Comparison of ENCODE assay signal across 19 cellular contexts in genomic region chrX:131063613-131064012, GRCh38. TPM values are rescaled to one million over a fixed set of nuclear protein-coding genes. Genes with fewer than 3 reads are reported as not detected.
DNase-seq lines count a peak whose midpoint lies in the region; ATAC-seq and TF ChIP-seq lines count a peak whose summit lies in the region.
"Had no signal": no experiment of that assay in that cellular context is flagged by ENCODE, and none has a peak within 500 bp of the region (broad histone marks: within the 10 kb centered on the region; RNA-seq: fewer than 3 reads in every experiment).

No MANE protein-coding gene starts in this region.

- H4K20me1 ChIP-seq in neural cell (ENCODE audit: insufficient read depth), result no peaks in the 10 kb centered on the region

- no peaks in the 10 kb centered on the region for H3K36me3 ChIP-seq in neural cell (ENCODE audit: insufficient read depth, low read length)
- no peaks in the 10 kb centered on the region for H3K36me3 ChIP-seq in left lung
- H3K36me3 ChIP-seq: colonic mucosa had no signal

- H3K4me1 ChIP-seq in left lung, result no peaks in the 10 kb centered on the region
- H3K4me1 ChIP-seq: colonic mucosa, foreskin keratinocyte had no signal

- TF ChIP-seq CTCF in GM12865 (IDR thresholded peaks at IDR 0.05; ENCODE audit: insufficient read depth, low read depth, low read length, missing control alignments), result peak; percentile 2
- peak; percentile 27 for TF ChIP-seq CTCF in neural cell (IDR thresholded peaks at IDR 0.05; ENCODE audit: poor library complexity, severe bottlenecking)
- no peak for TF ChIP-seq CTCF in left lung (IDR thresholded peaks at IDR 0.05)

- peak; percentile 26 for TF ChIP-seq RAD21 in neural cell (conservative IDR thresholded peaks at IDR 0.05)

- TF ChIP-seq EP300 in neural cell (conservative IDR thresholded peaks at IDR 0.05; ENCODE audit: poor library complexity, severe bottlenecking), result no peak

- H3K27ac ChIP-seq in neural cell (ENCODE audit: low read length) (no peak overlapping the region), left lung (no peak overlapping the region)
- H3K27ac ChIP-seq: colonic mucosa, foreskin keratinocyte, SK-N-MC had no signal

- DNase-seq in GM12865 (ENCODE audit: low read depth) (no peak), HuH-7 (ENCODE audit: low spot score) (peak; percentile 32), SK-N-DZ (ENCODE audit: low spot score) (peak; percentile 37), left lung (no peak), OCI-M1 (lab: John Stamatoyannopoulos, UW) (no peak)
- DNase-seq in stimulated activated naive CD8-positive, alpha-beta T cell treated with anti-CD3 and anti-CD28 coated beads, Interleukin-15, amount 100 ng/mL, for 72 hours, result no peak
- DNase-seq: activated CD4-positive, alpha-beta T cell treated with anti-CD3 and anti-CD28 coated beads, Interleukin-2, amount 10 ng/mL, durations not matched to agents 24 days and 14 days; activated CD8-positive, alpha-beta memory T cell treated with anti-CD3 and anti-CD28 coated beads, Interleukin-2, amount 50 U/mL, for 48 hours; AML-193; colonic mucosa; foreskin keratinocyte; NCI-H187 treated with DMSO at 0.1 percent for 48 hours; NCI-H446; stimulated activated CD4-positive, alpha-beta T cell treated with anti-CD3 and anti-CD28 coated beads, Interleukin-4, amount 100 ng/mL, for 1 hour had no signal

- H3K27me3 Mint-ChIP-seq in stimulated activated naive CD8-positive, alpha-beta T cell treated with anti-CD3 and anti-CD28 coated beads, Interleukin-15, amount 100 ng/mL, for 72 hours, result peaks cover 30% of the 10 kb centered on the region

- H3K9me2 ChIP-seq in neural cell (ENCODE audit: insufficient read depth, low read length), result no peaks in the 10 kb centered on the region

- H3K27me3 ChIP-seq in neural cell (ENCODE audit: insufficient read depth, low read depth, low read length) (no peaks in the 10 kb centered on the region), left lung (peaks cover 14 to 39% of the 10 kb centered on the region in 2 donors)

- no peak overlapping the region for H3K9ac ChIP-seq in neural cell (ENCODE audit: low read length)

- intact Hi-C loops in left lung (cut with DNase I), result no loop called here

- no peaks in the 10 kb centered on the region for H3K9me3 ChIP-seq in neural cell (ENCODE audit: low read length)
- no peaks in the 10 kb centered on the region for H3K9me3 ChIP-seq in left lung
- H3K9me3 ChIP-seq: colonic mucosa had no signal

- ATAC-seq in left lung, result no peak
- ATAC-seq in stimulated activated naive CD8-positive, alpha-beta T cell treated with anti-CD3 and anti-CD28 coated beads, Interleukin-15, amount 100 ng/mL, for 72 hours, result no peak
- ATAC-seq: foreskin keratinocyte had no signal

- no peaks in the 10 kb centered on the region for H3K9me3 Mint-ChIP-seq in stimulated activated naive CD8-positive, alpha-beta T cell treated with anti-CD3 and anti-CD28 coated beads, Interleukin-15, amount 100 ng/mL, for 72 hours
- H3K9me3 Mint-ChIP-seq: activated CD4-positive, alpha-beta T cell treated with anti-CD3 and anti-CD28 coated beads, Interleukin-2, amount 10 ng/mL, durations not matched to agents 24 days and 14 days had no signal

- H3K4me3 Mint-ChIP-seq in stimulated activated naive CD8-positive, alpha-beta T cell treated with anti-CD3 and anti-CD28 coated beads, Interleukin-15, amount 100 ng/mL, for 72 hours, result no peak overlapping the region
- H3K4me3 Mint-ChIP-seq: activated CD4-positive, alpha-beta T cell treated with anti-CD3 and anti-CD28 coated beads, Interleukin-2, amount 10 ng/mL, durations not matched to agents 24 days and 14 days had no signal

- H2AFZ ChIP-seq in neural cell (ENCODE audit: low read depth, low read length), result no peak overlapping the region

- H3K27ac Mint-ChIP-seq in stimulated activated naive CD8-positive, alpha-beta T cell treated with anti-CD3 and anti-CD28 coated beads, Interleukin-15, amount 100 ng/mL, for 72 hours, result no peak overlapping the region
- H3K27ac Mint-ChIP-seq: activated CD4-positive, alpha-beta T cell treated with anti-CD3 and anti-CD28 coated beads, Interleukin-2, amount 10 ng/mL, durations not matched to agents 24 days and 14 days had no signal

- H3K4me3 ChIP-seq in GM12865 (ENCODE audit: low read depth, low read length) (no peak overlapping the region), neural cell (ENCODE audit: low read length) (peak overlapping the region; percentile 71), left lung (no peak overlapping the region)
- H3K4me3 ChIP-seq: colonic mucosa, SK-N-MC had no signal

- no peaks in the 10 kb centered on the region for H3F3A ChIP-seq in neural cell (ENCODE audit: insufficient read depth, low read length, poor library complexity, severe bottlenecking)

- H3K4me1 Mint-ChIP-seq in stimulated activated naive CD8-positive, alpha-beta T cell treated with anti-CD3 and anti-CD28 coated beads, Interleukin-15, amount 100 ng/mL, for 72 hours, result no peaks in the 10 kb centered on the region
- H3K4me1 Mint-ChIP-seq: activated CD4-positive, alpha-beta T cell treated with anti-CD3 and anti-CD28 coated beads, Interleukin-2, amount 10 ng/mL, durations not matched to agents 24 days and 14 days had no signal

- peaks cover 11% of the 10 kb centered on the region for H3K79me2 ChIP-seq in neural cell (replicated peaks; ENCODE audit: insufficient read depth, low read length)

- H3K4me2 ChIP-seq in neural cell (ENCODE audit: low read length), result no peak overlapping the region

TF ChIP-seq in neural cell, 6 proteins besides CTCF, POLR2A, EP300 and RAD21:
- TF ChIP-seq TAF1 (IDR thresholded peaks at IDR 0.05; ENCODE audit: low read depth) (no peak), SMC3 (conservative IDR thresholded peaks at IDR 0.05; ENCODE audit: poor library complexity) (no peak)
TF ChIP-seq in neural cell: peak in this region for 0.

RNA-seq across cellular contexts. Expression of gene ARHGAP36, which starts 5.5 kb away (rescaled TPM):
- polyA plus RNA-seq in SK-N-DZ (2014; cell fraction: cytosol; rRNA removed), result 14.0 and 20.0 TPM in 2 replicates
- polyA plus RNA-seq in SK-N-DZ (2014; cell fraction: nucleus; rRNA removed), result 14.5 and 21.1 TPM in 2 replicates
- 4.9 and 6.7 TPM in 2 replicates for polyA plus RNA-seq in neural cell
- polyA minus RNA-seq in neural cell, result 6.3 and 7.1 TPM in 2 replicates
- not detected for total RNA-seq in left lung
- total RNA-seq: activated CD4-positive, alpha-beta T cell treated with anti-CD3 and anti-CD28 coated beads, Interleukin-2, amount 10 ng/mL, durations not matched to agents 24 days and 14 days; endothelial cell of umbilical vein; foreskin keratinocyte; mononuclear cell; osteoblast had no signal
- polyA plus RNA-seq: endothelial cell of umbilical vein, foreskin keratinocyte had no signal

Comparison
In these comparisons a context has a peak if more than half of its experiments do, and no peak if none do; other contexts are left out.
1. DNase-seq: peak in HuH-7 (single experiment) and SK-N-DZ (single experiment); none in GM12865 (single experiment), left lung (0 of 2), OCI-M1 (single experiment) and stimulated activated naive CD8-positive, alpha-beta T cell treated with anti-CD3 and anti-CD28 coated beads, Interleukin-15, amount 100 ng/mL, for 72 hours (0 of 2).
2. CTCF ChIP-seq: peak in GM12865 (single experiment) and neural cell (single experiment); none in left lung (0 of 2).